Comparison of ENCODE assay signal across 1 cellular context in the genomic region with DNA sequence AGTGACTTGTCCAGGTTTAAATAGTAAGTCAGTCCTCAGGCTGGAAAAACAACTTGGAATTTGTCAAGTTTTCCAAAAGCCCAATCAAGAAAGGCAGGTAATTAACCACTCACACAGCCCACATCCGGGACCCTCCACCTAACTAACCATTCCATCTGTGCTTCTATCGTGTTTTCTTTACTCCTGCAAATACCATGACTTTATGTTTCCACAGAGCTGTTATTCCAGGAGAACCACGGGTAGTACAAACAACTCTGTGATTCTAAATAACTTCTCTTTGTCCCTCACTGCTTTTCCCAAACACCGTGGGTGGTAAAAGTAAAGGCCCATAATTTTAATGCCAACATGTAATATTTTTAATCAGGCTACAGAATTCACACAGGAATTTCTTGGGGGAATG.
TF ChIP-seq lines count a peak whose summit lies in the region.

No MANE protein-coding gene starts in this region.

TF ChIP-seq in HepG2, 621 proteins besides CTCF, POLR2A, EP300 and RAD21:
- TF ChIP-seq GATAD2A (CRISPR knock-in tag; IDR thresholded peaks at IDR 0.05) (0 out of 2 replicates have a peak, but pooled peaks have one; percentile 3), ISL2 (CRISPR knock-in tag; IDR thresholded peaks at IDR 0.05) (peak; percentile 23; the same call in 1 of the 2 replicates), NONO (IDR thresholded peaks at IDR 0.05) (no peak), NONO (CRISPR knock-in tag; conservative IDR thresholded peaks at IDR 0.05) (no peak)
